ENCODE assay signal across 1 cellular context in genomic region chr1:44617703-44618029, GRCh38.
TF ChIP-seq lines count a peak whose summit lies in the region.

No MANE protein-coding gene starts in this region.

TF ChIP-seq in HEK293, 187 proteins besides CTCF, POLR2A, EP300 and RAD21 (continues in another document):
- TF ChIP-seq, protein P1, sequence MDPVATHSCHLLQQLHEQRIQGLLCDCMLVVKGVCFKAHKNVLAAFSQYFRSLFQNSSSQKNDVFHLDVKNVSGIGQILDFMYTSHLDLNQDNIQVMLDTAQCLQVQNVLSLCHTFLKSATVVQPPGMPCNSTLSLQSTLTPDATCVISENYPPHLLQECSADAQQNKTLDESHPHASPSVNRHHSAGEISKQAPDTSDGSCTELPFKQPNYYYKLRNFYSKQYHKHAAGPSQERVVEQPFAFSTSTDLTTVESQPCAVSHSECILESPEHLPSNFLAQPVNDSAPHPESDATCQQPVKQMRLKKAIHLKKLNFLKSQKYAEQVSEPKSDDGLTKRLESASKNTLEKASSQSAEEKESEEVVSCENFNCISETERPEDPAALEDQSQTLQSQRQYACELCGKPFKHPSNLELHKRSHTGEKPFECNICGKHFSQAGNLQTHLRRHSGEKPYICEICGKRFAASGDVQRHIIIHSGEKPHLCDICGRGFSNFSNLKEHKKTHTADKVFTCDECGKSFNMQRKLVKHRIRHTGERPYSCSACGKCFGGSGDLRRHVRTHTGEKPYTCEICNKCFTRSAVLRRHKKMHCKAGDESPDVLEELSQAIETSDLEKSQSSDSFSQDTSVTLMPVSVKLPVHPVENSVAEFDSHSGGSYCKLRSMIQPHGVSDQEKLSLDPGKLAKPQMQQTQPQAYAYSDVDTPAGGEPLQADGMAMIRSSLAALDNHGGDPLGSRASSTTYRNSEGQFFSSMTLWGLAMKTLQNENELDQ (tag by site-specific recombination; IDR thresholded peaks at IDR 0.05; ENCODE audit: low read depth) = no peak
- TF ChIP-seq ZNF621 (tag by site-specific recombination; IDR thresholded peaks at IDR 0.05) (no peak), ZSCAN18 (tag by site-specific recombination; IDR thresholded peaks at IDR 0.05) (no peak), ZNF555 (tag by site-specific recombination; conservative IDR thresholded peaks at IDR 0.05) (no peak), ZNF560 (tag by site-specific recombination; IDR thresholded peaks at IDR 0.05; ENCODE audit: borderline replicate concordance) (no peak), ZNF610 (tag by site-specific recombination; IDR thresholded peaks at IDR 0.05; ENCODE audit: borderline replicate concordance) (no peak), ZNF146 (tag by site-specific recombination; IDR thresholded peaks at IDR 0.05) (no peak), TCF7L2 (IDR thresholded peaks at IDR 0.05; ENCODE audit: borderline replicate concordance, low read depth, low read length) (no peak), ZNF692 (tag by site-specific recombination; IDR thresholded peaks at IDR 0.05) (no peak), ZNF366 (tag by site-specific recombination; conservative IDR thresholded peaks at IDR 0.05) (0 out of 2 replicates have a peak, but pooled peaks have one; percentile 18), ZBTB17 (tag by site-specific recombination; IDR thresholded peaks at IDR 0.05) (no peak), OSR2 (tag by site-specific recombination; IDR thresholded peaks at IDR 0.05) (no peak), ZNF211 (tag by site-specific recombination; IDR thresholded peaks at IDR 0.05; ENCODE audit: low read depth) (no peak), GLIS1 (tag by site-specific recombination; IDR thresholded peaks at IDR 0.05) (no peak), ZNF394 (tag by site-specific recombination; IDR thresholded peaks at IDR 0.05; ENCODE audit: borderline replicate concordance) (no peak), ZNF423 (tag by site-specific recombination; IDR thresholded peaks at IDR 0.05) (no peak), KLF1 (tag by site-specific recombination; IDR thresholded peaks at IDR 0.05) (no peak), ZNF626 (tag by site-specific recombination; IDR thresholded peaks at IDR 0.05) (no peak), SP3 (tag by site-specific recombination; IDR thresholded peaks at IDR 0.05) (0 out of 2 replicates have a peak, but pooled peaks have one; percentile 34), ZNF19 (tag by site-specific recombination; IDR thresholded peaks at IDR 0.05; ENCODE audit: low read depth) (no peak), ZNF629 (tag by site-specific recombination; IDR thresholded peaks at IDR 0.05) (no peak), IKZF3 (tag by site-specific recombination; IDR thresholded peaks at IDR 0.05) (no peak), ZNF133 (tag by site-specific recombination; IDR thresholded peaks at IDR 0.05) (no peak), ZBTB1 (tag by site-specific recombination; IDR thresholded peaks at IDR 0.05) (no peak), PRDM10 (tag by site-specific recombination; IDR thresholded peaks at IDR 0.05) (peak; percentile 56; the same call in 1 of the 2 replicates), TRIM28 (IDR thresholded peaks at IDR 0.05; ENCODE audit: borderline replicate concordance, low read length) (no peak), HIC1 (tag by site-specific recombination; IDR thresholded peaks at IDR 0.05) (peak; percentile 19; the same call in 1 of the 2 replicates)
- TF ChIP-seq, protein P2, sequence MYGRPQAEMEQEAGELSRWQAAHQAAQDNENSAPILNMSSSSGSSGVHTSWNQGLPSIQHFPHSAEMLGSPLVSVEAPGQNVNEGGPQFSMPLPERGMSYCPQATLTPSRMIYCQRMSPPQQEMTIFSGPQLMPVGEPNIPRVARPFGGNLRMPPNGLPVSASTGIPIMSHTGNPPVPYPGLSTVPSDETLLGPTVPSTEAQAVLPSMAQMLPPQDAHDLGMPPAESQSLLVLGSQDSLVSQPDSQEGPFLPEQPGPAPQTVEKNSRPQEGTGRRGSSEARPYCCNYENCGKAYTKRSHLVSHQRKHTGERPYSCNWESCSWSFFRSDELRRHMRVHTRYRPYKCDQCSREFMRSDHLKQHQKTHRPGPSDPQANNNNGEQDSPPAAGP (tag by site-specific recombination; IDR thresholded peaks at IDR 0.05) = 0 out of 2 replicates have a peak, but pooled peaks have one; percentile 48
- TF ChIP-seq, protein P3, sequence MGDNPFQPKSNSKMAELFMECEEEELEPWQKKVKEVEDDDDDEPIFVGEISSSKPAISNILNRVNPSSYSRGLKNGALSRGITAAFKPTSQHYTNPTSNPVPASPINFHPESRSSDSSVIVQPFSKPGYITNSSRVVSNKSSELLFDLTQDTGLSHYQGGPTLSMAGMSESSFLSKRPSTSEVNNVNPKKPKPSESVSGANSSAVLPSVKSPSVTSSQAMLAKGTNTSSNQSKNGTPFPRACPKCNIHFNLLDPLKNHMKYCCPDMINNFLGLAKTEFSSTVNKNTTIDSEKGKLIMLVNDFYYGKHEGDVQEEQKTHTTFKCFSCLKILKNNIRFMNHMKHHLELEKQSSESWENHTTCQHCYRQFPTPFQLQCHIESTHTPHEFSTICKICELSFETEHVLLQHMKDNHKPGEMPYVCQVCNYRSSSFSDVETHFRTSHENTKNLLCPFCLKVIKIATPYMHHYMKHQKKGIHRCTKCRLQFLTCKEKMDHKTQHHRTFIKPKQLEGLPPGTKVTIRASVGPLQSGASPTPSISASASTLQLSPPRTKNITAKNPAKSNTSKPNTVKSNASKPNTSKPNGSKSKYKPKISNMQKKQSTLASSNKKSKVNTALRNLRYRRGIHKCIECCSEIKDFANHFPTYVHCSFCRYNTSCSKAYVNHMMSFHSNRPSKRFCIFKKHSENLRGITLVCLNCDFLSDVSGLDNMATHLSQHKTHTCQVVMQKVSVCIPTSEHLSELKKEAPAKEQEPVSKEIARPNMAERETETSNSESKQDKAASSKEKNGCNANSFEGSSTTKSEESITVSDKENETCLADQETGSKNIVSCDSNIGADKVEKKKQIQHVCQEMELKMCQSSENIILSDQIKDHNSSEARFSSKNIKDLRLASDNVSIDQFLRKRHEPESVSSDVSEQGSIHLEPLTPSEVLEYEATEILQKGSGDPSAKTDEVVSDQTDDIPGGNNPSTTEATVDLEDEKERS (tag by site-specific recombination; IDR thresholded peaks at IDR 0.05) = no peak
- TF ChIP-seq, protein P4, sequence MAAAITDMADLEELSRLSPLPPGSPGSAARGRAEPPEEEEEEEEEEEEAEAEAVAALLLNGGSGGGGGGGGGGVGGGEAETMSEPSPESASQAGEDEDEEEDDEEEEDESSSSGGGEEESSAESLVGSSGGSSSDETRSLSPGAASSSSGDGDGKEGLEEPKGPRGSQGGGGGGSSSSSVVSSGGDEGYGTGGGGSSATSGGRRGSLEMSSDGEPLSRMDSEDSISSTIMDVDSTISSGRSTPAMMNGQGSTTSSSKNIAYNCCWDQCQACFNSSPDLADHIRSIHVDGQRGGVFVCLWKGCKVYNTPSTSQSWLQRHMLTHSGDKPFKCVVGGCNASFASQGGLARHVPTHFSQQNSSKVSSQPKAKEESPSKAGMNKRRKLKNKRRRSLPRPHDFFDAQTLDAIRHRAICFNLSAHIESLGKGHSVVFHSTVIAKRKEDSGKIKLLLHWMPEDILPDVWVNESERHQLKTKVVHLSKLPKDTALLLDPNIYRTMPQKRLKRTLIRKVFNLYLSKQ (tag by site-specific recombination; IDR thresholded peaks at IDR 0.05; ENCODE audit: borderline replicate concordance) = no peak
- TF ChIP-seq, protein P5, sequence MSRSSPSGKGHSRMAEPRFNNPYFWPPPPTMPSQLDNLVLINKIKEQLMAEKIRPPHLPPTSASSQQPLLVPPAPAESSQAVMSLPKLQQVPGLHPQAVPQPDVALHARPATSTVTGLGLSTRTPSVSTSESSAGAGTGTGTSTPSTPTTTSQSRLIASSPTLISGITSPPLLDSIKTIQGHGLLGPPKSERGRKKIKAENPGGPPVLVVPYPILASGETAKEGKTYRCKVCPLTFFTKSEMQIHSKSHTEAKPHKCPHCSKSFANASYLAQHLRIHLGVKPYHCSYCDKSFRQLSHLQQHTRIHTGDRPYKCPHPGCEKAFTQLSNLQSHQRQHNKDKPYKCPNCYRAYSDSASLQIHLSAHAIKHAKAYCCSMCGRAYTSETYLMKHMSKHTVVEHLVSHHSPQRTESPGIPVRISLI (tag by site-specific recombination; IDR thresholded peaks at IDR 0.05) = no peak
- TF ChIP-seq, protein P6, sequence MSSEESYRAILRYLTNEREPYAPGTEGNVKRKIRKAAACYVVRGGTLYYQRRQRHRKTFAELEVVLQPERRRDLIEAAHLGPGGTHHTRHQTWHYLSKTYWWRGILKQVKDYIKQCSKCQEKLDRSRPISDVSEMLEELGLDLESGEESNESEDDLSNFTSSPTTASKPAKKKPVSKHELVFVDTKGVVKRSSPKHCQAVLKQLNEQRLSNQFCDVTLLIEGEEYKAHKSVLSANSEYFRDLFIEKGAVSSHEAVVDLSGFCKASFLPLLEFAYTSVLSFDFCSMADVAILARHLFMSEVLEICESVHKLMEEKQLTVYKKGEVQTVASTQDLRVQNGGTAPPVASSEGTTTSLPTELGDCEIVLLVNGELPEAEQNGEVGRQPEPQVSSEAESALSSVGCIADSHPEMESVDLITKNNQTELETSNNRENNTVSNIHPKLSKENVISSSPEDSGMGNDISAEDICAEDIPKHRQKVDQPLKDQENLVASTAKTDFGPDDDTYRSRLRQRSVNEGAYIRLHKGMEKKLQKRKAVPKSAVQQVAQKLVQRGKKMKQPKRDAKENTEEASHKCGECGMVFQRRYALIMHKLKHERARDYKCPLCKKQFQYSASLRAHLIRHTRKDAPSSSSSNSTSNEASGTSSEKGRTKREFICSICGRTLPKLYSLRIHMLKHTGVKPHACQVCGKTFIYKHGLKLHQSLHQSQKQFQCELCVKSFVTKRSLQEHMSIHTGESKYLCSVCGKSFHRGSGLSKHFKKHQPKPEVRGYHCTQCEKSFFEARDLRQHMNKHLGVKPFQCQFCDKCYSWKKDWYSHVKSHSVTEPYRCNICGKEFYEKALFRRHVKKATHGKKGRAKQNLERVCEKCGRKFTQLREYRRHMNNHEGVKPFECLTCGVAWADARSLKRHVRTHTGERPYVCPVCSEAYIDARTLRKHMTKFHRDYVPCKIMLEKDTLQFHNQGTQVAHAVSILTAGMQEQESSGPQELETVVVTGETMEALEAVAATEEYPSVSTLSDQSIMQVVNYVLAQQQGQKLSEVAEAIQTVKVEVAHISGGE (tag by site-specific recombination; conservative IDR thresholded peaks at IDR 0.05; ENCODE audit: low read depth) = no peak
